Comparison of ENCODE assay signal across 1 cellular context in genomic region chr7:121714559-121715303, GRCh38.
TF ChIP-seq lines count a peak whose summit lies in the region.

No MANE protein-coding gene starts in this region.

TF ChIP-seq in GM23338, 12 proteins besides CTCF, POLR2A, EP300 and RAD21 (continued from another document):
- no peak for TF ChIP-seq ZNF462 (CRISPR knock-in tag; IDR thresholded peaks at IDR 0.05)
- TF ChIP-seq POLR2AphosphoS5 (IDR thresholded peaks at IDR 0.05; ENCODE audit: low read depth): no peak
- no peak for TF ChIP-seq STAT1 (IDR thresholded peaks at IDR 0.05; ENCODE audit: unreplicated experiment)
- no peak for TF ChIP-seq EZH2phosphoT487 (IDR thresholded peaks at IDR 0.05; ENCODE audit: unreplicated experiment)
